9 cellular contexts compared by ENCODE assay signal in genomic region chr1:220093361-220094015, GRCh38. TPM values are rescaled to one million over a fixed set of nuclear protein-coding genes. Genes with fewer than 3 reads are reported as not detected.
DNase-seq lines count a peak whose midpoint lies in the region; ATAC-seq and TF ChIP-seq lines count a peak whose summit lies in the region.
"Had no signal": no experiment of that assay in that cellular context is flagged by ENCODE, and none has a peak within 500 bp of the region (broad histone marks: within the 10 kb centered on the region; RNA-seq: fewer than 3 reads in every experiment).

No MANE protein-coding gene starts in this region.

- intact Hi-C loops in ascending aorta (cut with DNase I), result loop anchor here (2.0 to 5.0 kb wide), 3 partner anchors 46 to 177 kb away; partner anchors contain the start of gene EPRS1

- no peak for TF ChIP-seq CTCF in ascending aorta (IDR thresholded peaks at IDR 0.05)
- no peak for TF ChIP-seq CTCF in neural cell (IDR thresholded peaks at IDR 0.05; ENCODE audit: poor library complexity, severe bottlenecking)

- TF ChIP-seq EP300 in neural cell (conservative IDR thresholded peaks at IDR 0.05; ENCODE audit: poor library complexity, severe bottlenecking), result no peak

- H3K4me3 Mint-ChIP-seq in activated naive CD4-positive, alpha-beta T cell treated with anti-CD3 and anti-CD28 coated beads, Interleukin-2, amount 10 ng/mL, durations not matched to agents 7 days and 5 days, result peak overlapping the region; percentile 10

- H3K4me3 ChIP-seq in ascending aorta, result peak overlapping the region; percentile 97 to 98
- peak overlapping the region; percentile 99 for H3K4me3 ChIP-seq in neural cell (ENCODE audit: low read length)

- no peak overlapping the region for H3K27ac Mint-ChIP-seq in activated naive CD4-positive, alpha-beta T cell treated with anti-CD3 and anti-CD28 coated beads, Interleukin-2, amount 10 ng/mL, durations not matched to agents 7 days and 5 days
- H3K27ac Mint-ChIP-seq: activated naive CD8-positive, alpha-beta T cell had no signal

- no peaks in the 10 kb centered on the region for H3K27me3 Mint-ChIP-seq in activated naive CD4-positive, alpha-beta T cell treated with anti-CD3 and anti-CD28 coated beads, Interleukin-2, amount 10 ng/mL, durations not matched to agents 7 days and 5 days
- H3K27me3 Mint-ChIP-seq: activated naive CD8-positive, alpha-beta T cell had no signal

- H3K27ac ChIP-seq in ascending aorta, result peak overlapping the region; percentile 77 to 89
- no peak overlapping the region for H3K27ac ChIP-seq in neural cell (ENCODE audit: low read length)

- peaks cover 20% of the 10 kb centered on the region for H3K36me3 Mint-ChIP-seq in activated naive CD4-positive, alpha-beta T cell treated with anti-CD3 and anti-CD28 coated beads, Interleukin-2, amount 10 ng/mL, durations not matched to agents 7 days and 5 days

- H3K4me2 ChIP-seq in neural cell (ENCODE audit: low read length), result peak overlapping the region; percentile 31

- H3K36me3 ChIP-seq in ascending aorta, result peaks cover 12 to 22% of the 10 kb centered on the region in 2 donors
- no peaks in the 10 kb centered on the region for H3K36me3 ChIP-seq in neural cell (ENCODE audit: insufficient read depth, low read length)

- peaks cover 0 to 10% of the 10 kb centered on the region in 2 donors for H3K4me1 ChIP-seq in ascending aorta

- H3K9me3 ChIP-seq in ascending aorta, result no peaks in the 10 kb centered on the region
- H3K9me3 ChIP-seq in neural cell (ENCODE audit: low read length), result no peaks in the 10 kb centered on the region

- no peaks in the 10 kb centered on the region for H4K20me1 ChIP-seq in neural cell (ENCODE audit: insufficient read depth)

- H3K27me3 ChIP-seq in ascending aorta (no peaks in the 10 kb centered on the region), neural cell (ENCODE audit: insufficient read depth, low read depth, low read length) (no peaks in the 10 kb centered on the region)

- peaks cover 26% of the 10 kb centered on the region for H3K79me2 ChIP-seq in neural cell (replicated peaks; ENCODE audit: insufficient read depth, low read length)

- no peaks in the 10 kb centered on the region for H3K9me2 ChIP-seq in neural cell (ENCODE audit: insufficient read depth, low read length)

- no peaks in the 10 kb centered on the region for H3K9me3 Mint-ChIP-seq in activated naive CD4-positive, alpha-beta T cell treated with anti-CD3 and anti-CD28 coated beads, Interleukin-2, amount 10 ng/mL, durations not matched to agents 7 days and 5 days

- H2AFZ ChIP-seq in neural cell (ENCODE audit: low read depth, low read length), result no peak overlapping the region

- H3K9ac ChIP-seq in neural cell (ENCODE audit: low read length), result no peak overlapping the region

- no peak for DNase-seq in activated naive CD4-positive, alpha-beta T cell treated with anti-CD3 and anti-CD28 coated beads, Interleukin-2, amount 10 ng/mL, durations not matched to agents 7 days and 5 days
- no peak for DNase-seq in activated naive CD4-positive, alpha-beta T cell (lab: John Stamatoyannopoulos, UW)
- peak in 1 of 2 donors; percentile 94 for DNase-seq in ascending aorta (ENCODE audit: low spot score in 2 of 2)
- DNase-seq in H4 (ENCODE audit: low spot score), result no peak
- DNase-seq in GM19238 (ENCODE audit: insufficient read length, low spot score), result no peak
- no peak for DNase-seq in NAMALWA (ENCODE audit: low spot score)

- CTCF ChIA-PET in activated naive CD4-positive, alpha-beta T cell treated with anti-CD3 and anti-CD28 coated beads, Interleukin-2, amount 10 ng/mL, durations not matched to agents 7 days and 5 days (lab: Charles Lee), result interaction anchor here (1.1 kb wide), 1 partner anchor 20 kb away, joined by 5 read pairs; no protein-coding TSS in a partner anchor

- H3K4me1 Mint-ChIP-seq in activated naive CD4-positive, alpha-beta T cell treated with anti-CD3 and anti-CD28 coated beads, Interleukin-2, amount 10 ng/mL, durations not matched to agents 7 days and 5 days, result peaks cover 38% of the 10 kb centered on the region

- H3F3A ChIP-seq in neural cell (ENCODE audit: insufficient read depth, low read length, poor library complexity, severe bottlenecking), result no peaks in the 10 kb centered on the region

- no peak for TF ChIP-seq RAD21 in neural cell (conservative IDR thresholded peaks at IDR 0.05)

- peak; percentile 32 for ATAC-seq in HG03378 (IDR thresholded peaks at IDR 0.05; ENCODE audit: unreplicated experiment)

TF ChIP-seq in neural cell, 6 proteins besides CTCF, POLR2A, EP300 and RAD21:
- TF ChIP-seq SMC3 (conservative IDR thresholded peaks at IDR 0.05; ENCODE audit: poor library complexity), result no peak

RNA-seq across cellular contexts. Expression of gene IARS2, which starts 0.4 kb away (rescaled TPM):
- 41.0 TPM for total RNA-seq in ascending aorta
- polyA plus RNA-seq in neural cell, result 58.8 and 59.2 TPM in 2 replicates
- polyA minus RNA-seq in neural cell, result 61.4 and 66.1 TPM in 2 replicates
- total RNA-seq in H4 (2014; rRNA removed; shearing (Covaris generic)), result 84.1 and 95.4 TPM in 2 replicates

RNA-seq across cellular contexts. Expression of gene BPNT1, which starts 3.9 kb away (rescaled TPM):
- 5.4 TPM for total RNA-seq in ascending aorta
- 38.4 and 47.2 TPM in 2 replicates for polyA plus RNA-seq in neural cell
- polyA minus RNA-seq in neural cell, result 36.8 and 38.5 TPM in 2 replicates
- total RNA-seq in H4 (2014; rRNA removed; shearing (Covaris generic)), result 16.9 and 24.4 TPM in 2 replicates

RNA-seq across cellular contexts. Expression of gene EPRS1, which starts 47.2 kb away (rescaled TPM):
- 16.0 TPM for total RNA-seq in ascending aorta
- polyA plus RNA-seq in neural cell, result 51.6 and 63.4 TPM in 2 replicates
- 117 and 138 TPM in 2 replicates for polyA minus RNA-seq in neural cell
- total RNA-seq in H4 (2014; rRNA removed; shearing (Covaris generic)), result 59.3 and 61.5 TPM in 2 replicates
